ENCODE assay signal across 22 cellular contexts in genomic region chr1:4854379-4854778, GRCh38.
DNase-seq lines count a peak whose midpoint lies in the region; ATAC-seq, FAIRE-seq and TF ChIP-seq lines count a peak whose summit lies in the region.
"Had no signal": no experiment of that assay in that cellular context is flagged by ENCODE, and none has a peak within 500 bp of the region (broad histone marks: within the 10 kb centered on the region; RNA-seq: fewer than 3 reads in every experiment).

No MANE protein-coding gene starts in this region.

- H3K9me2 ChIP-seq in OCI-LY7 (ENCODE audit: insufficient read depth, low read length), result no peaks in the 10 kb centered on the region

- no peak for TF ChIP-seq POLR2A in HepG2 (IDR thresholded peaks at IDR 0.05; ENCODE audit: insufficient read depth in 1 of 2, low read depth in 2 of 2, low read length in 2 of 2)
- TF ChIP-seq POLR2A in right lobe of liver (IDR thresholded peaks at IDR 0.05), result no peak

- H3K4me1 ChIP-seq in HepG2 (ENCODE audit: insufficient read depth, low read length) (no peaks in the 10 kb centered on the region), right lobe of liver (no peaks in the 10 kb centered on the region), OCI-LY7 (ENCODE audit: insufficient read depth, low read length, poor library complexity, severe bottlenecking) (no peaks in the 10 kb centered on the region)
- H3K4me1 ChIP-seq: BE2C had no signal

- no peak for TF ChIP-seq RAD21 in HepG2 (CRISPR knock-in tag; IDR thresholded peaks at IDR 0.05)

- TF ChIP-seq CTCF in HepG2 (CRISPR knock-in tag; IDR thresholded peaks at IDR 0.05) (no peak), right lobe of liver (IDR thresholded peaks at IDR 0.05) (no peak), OCI-LY7 (conservative IDR thresholded peaks at IDR 0.05; ENCODE audit: low read length) (peak; percentile 38; the same call in 1 of the 2 replicates), nephron progenitor cell (IDR thresholded peaks at IDR 0.05) (no peak)

- no peak overlapping the region for H3K4me2 ChIP-seq in HepG2 (ENCODE audit: low read depth, low read length)
- H3K4me2 ChIP-seq in OCI-LY7 (ENCODE audit: low read length), result no peak overlapping the region

- H3K9me3 Mint-ChIP-seq in nephron progenitor cell, result peaks cover 19% of the 10 kb centered on the region

- H3K36me3 ChIP-seq in HepG2 (replicated peaks in 1 of 2; ENCODE audit: control insufficient read depth in 1 of 2, insufficient read depth in 2 of 2, low read length in 2 of 2) (no peaks in the 10 kb centered on the region), right lobe of liver (no peaks in the 10 kb centered on the region), OCI-LY7 (ENCODE audit: insufficient read depth, low read length) (no peaks in the 10 kb centered on the region)
- H3K36me3 ChIP-seq: BE2C had no signal

- peaks cover 6% of the 10 kb centered on the region for H3K27me3 Mint-ChIP-seq in nephron progenitor cell (ENCODE audit: low read depth, poor library complexity)
- H3K27me3 Mint-ChIP-seq: CD4-positive, CD25-positive, alpha-beta regulatory T cell; CD8-positive, alpha-beta memory T cell; IgD-negative memory B cell had no signal

- DNase-seq in HepG2 (ENCODE audit: low spot score) (no peak), right lobe of liver (no peak), OCI-LY7 (ENCODE audit: low spot score) (peak; percentile 11), nephron progenitor cell (no peak), SHP77 treated with DMSO at 0.1 percent for 48 hours (lab: John Stamatoyannopoulos, UW) (no peak)
- no peak for DNase-seq in stimulated activated CD4-positive, alpha-beta T cell treated with anti-CD3 and anti-CD28 coated beads, Interleukin-4, amount 100 ng/mL, for 24 hours
- DNase-seq: ACHN; BE2C; C1 segment of cervical spinal cord; CD4-positive, CD25-positive, alpha-beta regulatory T cell; CD8-positive, alpha-beta memory T cell; COR-L47; DMS53; DND-41; EL; H9 had no signal

- no peak overlapping the region for H3K4me3 Mint-ChIP-seq in nephron progenitor cell
- H3K4me3 Mint-ChIP-seq: CD4-positive, CD25-positive, alpha-beta regulatory T cell; CD8-positive, alpha-beta memory T cell; H9; IgD-negative memory B cell had no signal

- FAIRE-seq in HepG2 (lab: Jason Lieb, UNC), result no peak
- FAIRE-seq: A204.1, GM12891, GM19239, H1, HTR-8/SVneo had no signal

- no peaks in the 10 kb centered on the region for H4K20me1 ChIP-seq in HepG2 (ENCODE audit: insufficient read depth, low read length)
- H4K20me1 ChIP-seq in OCI-LY7 (ENCODE audit: insufficient read depth, low read length), result no peaks in the 10 kb centered on the region

- CTCF ChIA-PET in HepG2 (lab: Yijun Ruan, JAX; ENCODE audit: low intra/inter-chr PET ratio, low total read pairs), result no interaction called here
- CTCF ChIA-PET in OCI-LY7 (lab: Charles Lee; ENCODE audit: unreplicated experiment), result no interaction called here

- H2AFZ ChIP-seq in HepG2 (ENCODE audit: low read length) (no peak overlapping the region), OCI-LY7 (ENCODE audit: low read length) (no peak overlapping the region)

- ATAC-seq in HepG2 (no peak), right lobe of liver (no peak)

- no peaks in the 10 kb centered on the region for H3K36me3 Mint-ChIP-seq in nephron progenitor cell (ENCODE audit: low read depth)
- H3K36me3 Mint-ChIP-seq: CD4-positive, CD25-positive, alpha-beta regulatory T cell; CD8-positive, alpha-beta memory T cell; IgD-negative memory B cell had no signal

- BruUV-seq in HepG2 (replicated peaks; lab: Mats Ljungman, UMichigan) (no TSS peak), OCI-LY7 (replicated peaks; lab: Mats Ljungman, UMichigan) (no TSS peak)

- H3K4me1 Mint-ChIP-seq in nephron progenitor cell, result no peaks in the 10 kb centered on the region
- H3K4me1 Mint-ChIP-seq: CD4-positive, CD25-positive, alpha-beta regulatory T cell; CD8-positive, alpha-beta memory T cell; H9; IgD-negative memory B cell had no signal

- intact Hi-C loops in HepG2 (cut with micrococcal nuclease; ENCODE audit: unreplicated experiment), result no loop called here
- intact Hi-C loops in right lobe of liver (cut with DNase I), result no loop called here
- intact Hi-C loops in OCI-LY7 (cut with micrococcal nuclease; ENCODE audit: unreplicated experiment), result no loop called here

- no peak overlapping the region for H3K4me3 ChIP-seq in HepG2 (replicated peaks in 1 of 3; ENCODE audit: insufficient read depth in 1 of 3, low read depth in 2 of 3, low read length in 3 of 3)
- H3K4me3 ChIP-seq in right lobe of liver, result no peak overlapping the region
- H3K4me3 ChIP-seq in OCI-LY7 (ENCODE audit: low read depth, low read length, poor library complexity, severe bottlenecking), result no peak overlapping the region

- H3K9me3 ChIP-seq in HepG2 (ENCODE audit: low read length) (peaks cover 12% of the 10 kb centered on the region), right lobe of liver (no peaks in the 10 kb centered on the region), OCI-LY7 (ENCODE audit: low read length) (0 out of 2 replicates have a peak, but pooled peaks cover 4% of the 10 kb centered on the region)
- H3K9me3 ChIP-seq: BE2C had no signal

- POLR2A ChIA-PET in HepG2 (lab: Yijun Ruan, JAX) (no interaction called here), OCI-LY7 (lab: Charles Lee) (no interaction called here)

- TF ChIP-seq EP300 in HepG2 (IDR thresholded peaks at IDR 0.05; ENCODE audit: low read depth in 2 of 2, low read length in 2 of 2) (no peak), HepG2 (CRISPR knock-in tag; IDR thresholded peaks at IDR 0.05; ENCODE audit: borderline replicate concordance) (no peak)

- H3K27me3 ChIP-seq in HepG2 (ENCODE audit: control insufficient read depth in 1 of 2, insufficient read depth in 2 of 2, low read length in 2 of 2), result no peaks in the 10 kb centered on the region; a peak in 1 of 5 replicates
- H3K27me3 ChIP-seq in right lobe of liver, result no peaks in the 10 kb centered on the region
- H3K27me3 ChIP-seq: BE2C had no signal

- in situ Hi-C loops in HepG2 (cut with HindIII; ENCODE audit: extremely low pct_ligation_motif_present, low pct_unique_long_range_greater_than_20kb), result no loop called here

- H3K9ac ChIP-seq in HepG2 (ENCODE audit: insufficient read depth, low read depth, low read length), result no peak overlapping the region

- no peaks in the 10 kb centered on the region for H3K79me2 ChIP-seq in HepG2 (ENCODE audit: insufficient read depth, low read length)
- H3K79me2 ChIP-seq in OCI-LY7 (ENCODE audit: insufficient read depth, low read depth, low read length), result no peaks in the 10 kb centered on the region

- H3K27ac Mint-ChIP-seq in nephron progenitor cell, result peak overlapping the region; percentile 66
- H3K27ac Mint-ChIP-seq: CD4-positive, CD25-positive, alpha-beta regulatory T cell; H9; IgD-negative memory B cell had no signal

- WGBS in HepG2 (ENCODE audit: low lambda C conversion rate), result 24% methylated on average over 4 of the region's 7 CpGs
- 60% methylated on average over 5 of the region's 7 CpGs for WGBS in right lobe of liver (ENCODE audit: insufficient coverage, low coverage, low lambda C conversion rate, missing lambda C conversion rate)

- no peak overlapping the region for H3K27ac ChIP-seq in HepG2 (ENCODE audit: extremely low read length, insufficient read depth, low read length)
- no peak overlapping the region for H3K27ac ChIP-seq in right lobe of liver
- no peak overlapping the region for H3K27ac ChIP-seq in OCI-LY7 (ENCODE audit: low read depth, low read length, poor library complexity, severe bottlenecking)

TF ChIP-seq in HepG2, 621 proteins besides CTCF, POLR2A, EP300 and RAD21 (continues in another document):
- TF ChIP-seq ZHX2 (IDR thresholded peaks at IDR 0.05; ENCODE audit: low read depth) (no peak), ZHX2 (CRISPR knock-in tag; IDR thresholded peaks at IDR 0.05; ENCODE audit: borderline replicate concordance) (no peak), ZFP62 (CRISPR knock-in tag; IDR thresholded peaks at IDR 0.05) (no peak)
